In the genomic region with DNA sequence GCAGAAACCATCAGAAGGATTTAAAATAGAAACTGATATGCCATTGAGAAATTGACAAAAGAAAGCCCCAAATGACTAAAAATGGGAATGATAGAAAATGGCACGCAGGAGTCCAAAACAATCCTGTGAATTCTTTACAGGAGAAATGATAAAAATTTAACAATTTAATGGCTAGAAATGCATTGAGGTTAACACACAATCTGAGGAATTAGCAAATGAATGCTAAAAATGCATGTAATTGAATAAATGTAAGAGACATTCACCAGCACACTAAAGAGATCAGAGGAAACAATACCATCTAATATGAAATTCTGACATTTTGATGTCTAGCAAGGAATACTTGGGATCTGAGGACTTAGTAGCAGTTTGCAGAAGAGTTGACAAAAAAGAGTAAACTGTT, we compare ENCODE assay signal across 2 cellular contexts.
TF ChIP-seq lines count a peak whose summit lies in the region.

No MANE protein-coding gene starts in this region.

TF ChIP-seq in SK-N-SH, 30 proteins besides CTCF, POLR2A, EP300 and RAD21 (continued from another document):
- no peak for TF ChIP-seq NFIC (IDR thresholded peaks at IDR 0.05; ENCODE audit: borderline replicate concordance)

TF ChIP-seq in GM23338, 12 proteins besides CTCF, POLR2A, EP300 and RAD21 (continued from another document):
- TF ChIP-seq, protein P1, sequence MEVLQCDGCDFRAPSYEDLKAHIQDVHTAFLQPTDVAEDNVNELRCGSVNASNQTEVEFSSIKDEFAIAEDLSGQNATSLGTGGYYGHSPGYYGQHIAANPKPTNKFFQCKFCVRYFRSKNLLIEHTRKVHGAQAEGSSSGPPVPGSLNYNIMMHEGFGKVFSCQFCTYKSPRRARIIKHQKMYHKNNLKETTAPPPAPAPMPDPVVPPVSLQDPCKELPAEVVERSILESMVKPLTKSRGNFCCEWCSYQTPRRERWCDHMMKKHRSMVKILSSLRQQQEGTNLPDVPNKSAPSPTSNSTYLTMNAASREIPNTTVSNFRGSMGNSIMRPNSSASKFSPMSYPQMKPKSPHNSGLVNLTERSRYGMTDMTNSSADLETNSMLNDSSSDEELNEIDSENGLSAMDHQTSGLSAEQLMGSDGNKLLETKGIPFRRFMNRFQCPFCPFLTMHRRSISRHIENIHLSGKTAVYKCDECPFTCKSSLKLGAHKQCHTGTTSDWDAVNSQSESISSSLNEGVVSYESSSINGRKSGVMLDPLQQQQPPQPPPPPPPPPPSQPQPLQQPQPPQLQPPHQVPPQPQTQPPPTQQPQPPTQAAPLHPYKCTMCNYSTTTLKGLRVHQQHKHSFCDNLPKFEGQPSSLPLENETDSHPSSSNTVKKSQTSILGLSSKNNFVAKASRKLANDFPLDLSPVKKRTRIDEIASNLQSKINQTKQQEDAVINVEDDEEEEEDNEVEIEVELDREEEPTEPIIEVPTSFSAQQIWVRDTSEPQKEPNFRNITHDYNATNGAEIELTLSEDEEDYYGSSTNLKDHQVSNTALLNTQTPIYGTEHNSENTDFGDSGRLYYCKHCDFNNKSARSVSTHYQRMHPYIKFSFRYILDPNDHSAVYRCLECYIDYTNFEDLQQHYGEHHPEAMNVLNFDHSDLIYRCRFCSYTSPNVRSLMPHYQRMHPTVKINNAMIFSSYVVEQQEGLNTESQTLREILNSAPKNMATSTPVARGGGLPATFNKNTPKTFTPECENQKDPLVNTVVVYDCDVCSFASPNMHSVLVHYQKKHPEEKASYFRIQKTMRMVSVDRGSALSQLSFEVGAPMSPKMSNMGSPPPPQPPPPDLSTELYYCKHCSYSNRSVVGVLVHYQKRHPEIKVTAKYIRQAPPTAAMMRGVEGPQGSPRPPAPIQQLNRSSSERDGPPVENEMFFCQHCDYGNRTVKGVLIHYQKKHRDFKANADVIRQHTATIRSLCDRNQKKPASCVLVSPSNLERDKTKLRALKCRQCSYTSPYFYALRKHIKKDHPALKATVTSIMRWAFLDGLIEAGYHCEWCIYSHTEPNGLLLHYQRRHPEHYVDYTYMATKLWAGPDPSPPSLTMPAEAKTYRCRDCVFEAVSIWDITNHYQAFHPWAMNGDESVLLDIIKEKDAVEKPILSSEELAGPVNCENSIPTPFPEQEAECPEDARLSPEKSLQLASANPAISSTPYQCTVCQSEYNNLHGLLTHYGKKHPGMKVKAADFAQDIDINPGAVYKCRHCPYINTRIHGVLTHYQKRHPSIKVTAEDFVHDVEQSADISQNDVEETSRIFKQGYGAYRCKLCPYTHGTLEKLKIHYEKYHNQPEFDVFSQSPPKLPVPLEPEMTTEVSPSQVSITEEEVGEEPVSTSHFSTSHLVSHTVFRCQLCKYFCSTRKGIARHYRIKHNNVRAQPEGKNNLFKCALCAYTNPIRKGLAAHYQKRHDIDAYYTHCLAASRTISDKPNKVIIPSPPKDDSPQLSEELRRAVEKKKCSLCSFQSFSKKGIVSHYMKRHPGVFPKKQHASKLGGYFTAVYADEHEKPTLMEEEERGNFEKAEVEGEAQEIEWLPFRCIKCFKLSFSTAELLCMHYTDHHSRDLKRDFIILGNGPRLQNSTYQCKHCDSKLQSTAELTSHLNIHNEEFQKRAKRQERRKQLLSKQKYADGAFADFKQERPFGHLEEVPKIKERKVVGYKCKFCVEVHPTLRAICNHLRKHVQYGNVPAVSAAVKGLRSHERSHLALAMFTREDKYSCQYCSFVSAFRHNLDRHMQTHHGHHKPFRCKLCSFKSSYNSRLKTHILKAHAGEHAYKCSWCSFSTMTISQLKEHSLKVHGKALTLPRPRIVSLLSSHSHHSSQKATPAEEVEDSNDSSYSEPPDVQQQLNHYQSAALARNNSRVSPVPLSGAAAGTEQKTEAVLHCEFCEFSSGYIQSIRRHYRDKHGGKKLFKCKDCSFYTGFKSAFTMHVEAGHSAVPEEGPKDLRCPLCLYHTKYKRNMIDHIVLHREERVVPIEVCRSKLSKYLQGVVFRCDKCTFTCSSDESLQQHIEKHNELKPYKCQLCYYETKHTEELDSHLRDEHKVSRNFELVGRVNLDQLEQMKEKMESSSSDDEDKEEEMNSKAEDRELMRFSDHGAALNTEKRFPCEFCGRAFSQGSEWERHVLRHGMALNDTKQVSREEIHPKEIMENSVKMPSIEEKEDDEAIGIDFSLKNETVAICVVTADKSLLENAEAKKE (CRISPR knock-in tag; IDR thresholded peaks at IDR 0.05), result no peak
